9 cellular contexts compared by ENCODE assay signal in the genomic region with DNA sequence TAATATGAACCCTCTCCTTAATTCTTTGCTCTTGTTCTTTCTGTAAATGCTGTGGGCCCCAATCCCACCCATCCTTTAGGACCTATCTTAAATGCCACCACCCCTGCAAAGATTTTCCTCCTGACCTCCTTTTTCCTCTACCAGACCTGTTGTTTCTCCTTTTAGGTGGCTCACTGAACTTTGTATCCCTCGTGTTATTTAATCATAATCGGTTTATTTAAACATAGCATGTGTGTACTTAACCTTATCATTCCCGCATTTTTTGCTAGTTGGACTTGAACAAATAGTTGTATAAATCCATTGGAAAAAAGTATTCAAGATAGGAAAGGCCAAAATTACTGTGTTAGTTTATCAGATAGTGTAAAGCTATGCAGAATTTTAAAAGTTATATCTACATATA. TPM values are rescaled to one million over a fixed set of nuclear protein-coding genes. Genes with fewer than 3 reads are reported as not detected.
DNase-seq lines count a peak whose midpoint lies in the region; ATAC-seq and TF ChIP-seq lines count a peak whose summit lies in the region.
"Had no signal": no experiment of that assay in that cellular context is flagged by ENCODE, and none has a peak within 500 bp of the region (broad histone marks: within the 10 kb centered on the region; RNA-seq: fewer than 3 reads in every experiment).

No MANE protein-coding gene starts in this region.

- H3K27me3 ChIP-seq in cardiac muscle cell (no peaks in the 10 kb centered on the region), right cardiac atrium (ENCODE audit: control insufficient read depth, insufficient read depth) (no peaks in the 10 kb centered on the region), brain microvascular endothelial cell (replicated peaks) (no peaks in the 10 kb centered on the region), mucosa of stomach (ENCODE audit: control insufficient read depth, insufficient read depth, low read length) (no peaks in the 10 kb centered on the region), upper lobe of right lung (no peaks in the 10 kb centered on the region)

- 46% methylated on average over 3 of the region's 3 CpGs for WGBS in right cardiac atrium

- peak overlapping the region; percentile 97 for H3K9ac ChIP-seq in mucosa of stomach (ENCODE audit: low read length)

- DNase-seq in cardiac muscle cell (ENCODE audit: low read depth in 1 of 2, low spot score in 1 of 2) (no peak), right cardiac atrium (no peak), brain microvascular endothelial cell (no peak), upper lobe of right lung (no peak), NCI-H748 treated with DMSO at 0.1 percent for 48 hours (lab: John Stamatoyannopoulos, UW) (no peak), NCI-H524 (lab: John Stamatoyannopoulos, UW) (no peak)
- DNase-seq: effector CD4-positive, alpha-beta T cell had no signal

- H3K36me3 ChIP-seq in cardiac muscle cell (peaks cover 15% of the 10 kb centered on the region), brain microvascular endothelial cell (replicated peaks) (peaks cover 25% of the 10 kb centered on the region), mucosa of stomach (ENCODE audit: control insufficient read depth, insufficient read depth, low read length) (peaks cover 3% of the 10 kb centered on the region), upper lobe of right lung (peaks cover 19% of the 10 kb centered on the region)

- ATAC-seq in right cardiac atrium (no peak), upper lobe of right lung (no peak), GM21381 (IDR thresholded peaks at IDR 0.05; ENCODE audit: unreplicated experiment) (no peak)

- H3K9me3 ChIP-seq in cardiac muscle cell (ENCODE audit: low read depth) (no peaks in the 10 kb centered on the region), right cardiac atrium (ENCODE audit: control insufficient read depth, low read length) (no peaks in the 10 kb centered on the region), mucosa of stomach (ENCODE audit: control insufficient read depth, low read length) (no peaks in the 10 kb centered on the region), upper lobe of right lung (no peaks in the 10 kb centered on the region)

- TF ChIP-seq CTCF in cardiac muscle cell (IDR thresholded peaks at IDR 0.05; ENCODE audit: low read depth, low read length) (no peak), brain microvascular endothelial cell (IDR thresholded peaks at IDR 0.05; ENCODE audit: low read depth, low read length, missing control alignments) (no peak), upper lobe of right lung (IDR thresholded peaks at IDR 0.05) (no peak)

- in situ Hi-C loops in brain microvascular endothelial cell (cut with HindIII; ENCODE audit: low pct_ligation_motif_present, low sequenced_read_pairs) = no loop called here

- H3K27ac ChIP-seq in cardiac muscle cell (peak overlapping the region; percentile 93), right cardiac atrium (ENCODE audit: low read length) (no peak overlapping the region), brain microvascular endothelial cell (peak overlapping the region; percentile 81), upper lobe of right lung (peak overlapping the region; percentile 99)

- H3K4me1 ChIP-seq in cardiac muscle cell (ENCODE audit: low read depth) = peaks cover 14% of the 10 kb centered on the region
- no peaks in the 10 kb centered on the region for H3K4me1 ChIP-seq in right cardiac atrium (ENCODE audit: control insufficient read depth, insufficient read depth, low read length)
- peaks cover 26% of the 10 kb centered on the region for H3K4me1 ChIP-seq in mucosa of stomach (ENCODE audit: control insufficient read depth, insufficient read depth, low read length)
- peaks cover 28% of the 10 kb centered on the region for H3K4me1 ChIP-seq in upper lobe of right lung

- intact Hi-C loops in right cardiac atrium (cut with DNase I) (no loop called here), upper lobe of right lung (cut with DNase I) (no loop called here)

- H3K4me3 ChIP-seq in cardiac muscle cell (peak overlapping the region; percentile 97), right cardiac atrium (ENCODE audit: low read length) (no peak overlapping the region), brain microvascular endothelial cell (ENCODE audit: low read depth, low read length) (no peak overlapping the region), mucosa of stomach (ENCODE audit: low read length) (peak overlapping the region; percentile 33), upper lobe of right lung (peak overlapping the region; percentile 92)

RNA-seq across cellular contexts. Expression of a gene that starts 1.0 kb away (rescaled TPM):
- 75.5 and 86.5 TPM in 2 replicates for total RNA-seq in cardiac muscle cell
- 15.4 and 32.6 TPM in 2 replicates for polyA plus RNA-seq in cardiac muscle cell
- 10 to 100 TPM; 14.2 to 28.4 (median 20.7) TPM for total RNA-seq in right cardiac atrium
- polyA plus RNA-seq in right cardiac atrium = 9.5 TPM
- 87.7 TPM for total RNA-seq in upper lobe of right lung

Comparison
In these comparisons a context has a peak if more than half of its experiments do, and no peak if none do; other contexts are left out.
1. H3K4me3 ChIP-seq: peak in cardiac muscle cell (single experiment), mucosa of stomach (single experiment) and upper lobe of right lung (single experiment); none in right cardiac atrium (single experiment) and brain microvascular endothelial cell (single experiment).